10 cellular contexts compared by ENCODE assay signal in genomic region chr3:130925628-130926027, GRCh38. TPM values are rescaled to one million over a fixed set of nuclear protein-coding genes. Genes with fewer than 3 reads are reported as not detected.
A peak's percentile ranks its signal among the peaks of the same experiment; 100 is the strongest.
DNase-seq lines count a peak whose midpoint lies in the region; ATAC-seq and TF ChIP-seq lines count a peak whose summit lies in the region.
"Had no signal": no experiment of that assay in that cellular context is flagged by ENCODE, and none has a peak within 500 bp of the region (broad histone marks: within the 10 kb centered on the region; RNA-seq: fewer than 3 reads in every experiment).

No MANE protein-coding gene starts in this region.

- DNase-seq in brain microvascular endothelial cell (peak; percentile 62), heart right ventricle (no peak), tibial artery (no peak), activated gamma-delta T cell treated with Interleukin-2 at 50 U/mL for 16 hours (no peak)
- DNase-seq in activated effector memory CD4-positive, alpha-beta T cell treated with anti-CD3 and anti-CD28 coated beads, Interleukin-2, amount 50 U/mL, for 16 hours = no peak
- DNase-seq: glutamatergic neuron had no signal

- ATAC-seq in GM21367 (IDR thresholded peaks at IDR 0.05; ENCODE audit: unreplicated experiment) = peak; percentile 63
- peak; percentile 82 for ATAC-seq in HG03432 (IDR thresholded peaks at IDR 0.05; ENCODE audit: unreplicated experiment)
- ATAC-seq in heart right ventricle = no peak

- in situ Hi-C loops in brain microvascular endothelial cell (cut with HindIII; ENCODE audit: low pct_ligation_motif_present, low sequenced_read_pairs) = no loop called here

- intact Hi-C loops in heart right ventricle (cut with DNase I) = no loop called here
- intact Hi-C loops in tibial artery (cut with DNase I; ENCODE audit: low total_unique reads) = no loop called here

- peaks cover 86% of the 10 kb centered on the region for H3K79me2 ChIP-seq in DOHH2 (ENCODE audit: control insufficient read depth, low read length)

- H3K27me3 ChIP-seq in DOHH2 (ENCODE audit: control insufficient read depth, low read length) (no peaks in the 10 kb centered on the region), brain microvascular endothelial cell (replicated peaks) (no peaks in the 10 kb centered on the region), heart right ventricle (no peaks in the 10 kb centered on the region), tibial artery (no peaks in the 10 kb centered on the region)
- H3K27me3 ChIP-seq: neutrophil had no signal

- H3K4me1 ChIP-seq in DOHH2 (ENCODE audit: control insufficient read depth, low read length) (peaks cover 15% of the 10 kb centered on the region), heart right ventricle (peaks cover 0 to 37% (median 3%) of the 10 kb centered on the region in 9 donors), tibial artery (peaks cover 0 to 16% (median 9%) of the 10 kb centered on the region in 4 donors)

- H3K4me2 ChIP-seq in DOHH2 (ENCODE audit: low read length) = peak overlapping the region; percentile 20

- 99 to 100% methylated on average over 3 of the region's 3 CpGs for WGBS in heart right ventricle, 2 donors

- H4K20me1 ChIP-seq in DOHH2 (ENCODE audit: control insufficient read depth, insufficient read depth, low read depth, low read length) = 0 out of 2 replicates have a peak, but pooled peaks cover 3% of the 10 kb centered on the region

- H3K9me2 ChIP-seq in DOHH2 (replicated peaks; ENCODE audit: control insufficient read depth, low read length) = no peaks in the 10 kb centered on the region

- H3F3A ChIP-seq in DOHH2 (ENCODE audit: control insufficient read depth, insufficient read depth) = no peaks in the 10 kb centered on the region

- peaks cover 7% of the 10 kb centered on the region for H3K36me3 ChIP-seq in DOHH2 (ENCODE audit: control insufficient read depth, low read length)
- no peaks in the 10 kb centered on the region for H3K36me3 ChIP-seq in brain microvascular endothelial cell (replicated peaks)
- peaks cover 0 to 5% (median 0%) of the 10 kb centered on the region in 9 donors for H3K36me3 ChIP-seq in heart right ventricle
- no peaks in the 10 kb centered on the region for H3K36me3 ChIP-seq in tibial artery

- H3K4me3 ChIP-seq in DOHH2 (ENCODE audit: low read length) (no peak overlapping the region), brain microvascular endothelial cell (ENCODE audit: low read depth, low read length) (no peak overlapping the region), heart right ventricle (no peak overlapping the region), tibial artery (no peak overlapping the region)

- TF ChIP-seq CTCF in DOHH2 (IDR thresholded peaks at IDR 0.05; ENCODE audit: low read depth, low read length, poor library complexity, severe bottlenecking) = no peak
- no peak for TF ChIP-seq CTCF in brain microvascular endothelial cell (IDR thresholded peaks at IDR 0.05; ENCODE audit: low read depth, low read length, missing control alignments)
- TF ChIP-seq CTCF in heart right ventricle (IDR thresholded peaks at IDR 0.05) = no peak
- no peak for TF ChIP-seq CTCF in tibial artery (IDR thresholded peaks at IDR 0.05)

- H3K9me3 ChIP-seq in DOHH2 (ENCODE audit: control insufficient read depth, insufficient read depth, low read length) (peaks cover 6% of the 10 kb centered on the region; the same call in 1 of the 2 replicates), heart right ventricle (peaks cover 0 to 21% (median 8%) of the 10 kb centered on the region in 11 donors), tibial artery (peaks cover 0 to 12% (median 0%) of the 10 kb centered on the region in 3 donors)
- H3K9me3 ChIP-seq: neutrophil had no signal

- H3K27ac ChIP-seq in DOHH2 (ENCODE audit: low read depth, low read length) (no peak overlapping the region), brain microvascular endothelial cell (peak overlapping the region; percentile 32), heart right ventricle (no peak overlapping the region), tibial artery (no peak overlapping the region)
- H3K27ac ChIP-seq: neutrophil had no signal

RNA-seq across cellular contexts. Expression of gene ATP2C1, which starts 31.7 kb away (rescaled TPM):
- total RNA-seq in heart right ventricle = 10 to 100 TPM; 48.6 to 78.8 (median 59.9) TPM
- polyA plus RNA-seq in heart right ventricle = 10 to 100 TPM; 27.5 to 37.5 TPM

Comparison
In these comparisons a context has a peak if more than half of its experiments do, and no peak if none do; other contexts are left out.
1. ATAC-seq: peak in GM21367 (single experiment) and HG03432 (single experiment); none in heart right ventricle (0 of 8).